ENCODE assay signal across 17 cellular contexts in genomic region chr10:13944901-13945300, GRCh38.
"Had no signal": no experiment of that assay in that cellular context is flagged by ENCODE, and none has a peak within 500 bp of the region (broad histone marks: within the 10 kb centered on the region; RNA-seq: fewer than 3 reads in every experiment).

No MANE protein-coding gene starts in this region.

- DNase-seq: activated CD4-positive, alpha-beta T cell treated with anti-CD3 and anti-CD28 coated beads, Interleukin-2, amount 50 U/mL, for 4 hours; activated CD4-positive, CD25-positive, alpha-beta regulatory T cell treated with anti-CD3 and anti-CD28 coated beads, Interleukin-2, amount 50 U/mL, for 72 hours; activated effector memory CD4-positive, alpha-beta T cell treated with Interleukin-2 at 50 U/mL for 16 hours; activated T-cell treated with anti-CD3 and anti-CD28 coated beads, Interleukin-2, amount 50 U/mL, for 24 hours; effector CD8-positive, alpha-beta T cell; erythroblast; hypothalamus; kidney glomerular epithelial cell; lower lobe of right lung; natural killer cell; SIG-M5; T-helper 17 cell; upper lobe of left lung had no signal

- H3K4me3 ChIP-seq: lower lobe of right lung, skin epidermis, upper lobe of left lung had no signal

- H3K36me3 ChIP-seq: lower lobe of right lung, upper lobe of left lung had no signal

- H3K9me3 ChIP-seq: lower lobe of right lung, upper lobe of left lung had no signal

- H3K27me3 ChIP-seq: upper lobe of left lung had no signal

- FAIRE-seq: bronchial epithelial cell, TTC549 had no signal

- ATAC-seq: activated naive CD4-positive, alpha-beta T cell treated with anti-CD3 and anti-CD28 coated beads, Interleukin-2, amount 50 U/mL, for 72 hours; natural killer cell; T-helper 17 cell had no signal
